25 cellular contexts compared by ENCODE assay signal in genomic region chr9:82511626-82512025, GRCh38.
DNase-seq lines count a peak whose midpoint lies in the region; ATAC-seq and TF ChIP-seq lines count a peak whose summit lies in the region.
"Had no signal": no experiment of that assay in that cellular context is flagged by ENCODE, and none has a peak within 500 bp of the region (broad histone marks: within the 10 kb centered on the region; RNA-seq: fewer than 3 reads in every experiment).

No MANE protein-coding gene starts in this region.

- H3K9me2 ChIP-seq in GM23338 (ENCODE audit: insufficient read depth), result peaks cover 5% of the 10 kb centered on the region; the same call in 1 of the 2 replicates

- no peak for DNase-seq in GM23338 (ENCODE audit: low spot score)
- peak; percentile 74 for DNase-seq in WERI-Rb-1
- peak; percentile 18 for DNase-seq in posterior vena cava (ENCODE audit: low spot score)
- no peak for DNase-seq in SW480 (ENCODE audit: low spot score)
- no peak for DNase-seq in NCI-H1930 (lab: John Stamatoyannopoulos, UW)
- no peak for DNase-seq in nephron progenitor cell
- DNase-seq: 8988T; ACHN; BE2C; C1 segment of cervical spinal cord; CD4-positive, alpha-beta memory T cell; CD4-positive, CD25-positive, alpha-beta regulatory T cell; CD8-positive, alpha-beta memory T cell; COR-L47; DMS 273 treated with DMSO at 0.1 percent for 48 hours; DMS153; DMS53; DMS79; DND-41; EL; GDM1 had no signal

- H3K4me1 ChIP-seq in GM23338 (ENCODE audit: insufficient read depth) (no peaks in the 10 kb centered on the region), endocrine pancreas (ENCODE audit: control insufficient read depth, insufficient read depth, low read length) (no peaks in the 10 kb centered on the region)
- H3K4me1 ChIP-seq: BE2C, BLaER1 had no signal

- H3K79me2 ChIP-seq in GM23338 (replicated peaks; ENCODE audit: insufficient read depth), result no peaks in the 10 kb centered on the region

- H2AFZ ChIP-seq in GM23338, result peak overlapping the region; percentile 5; the same call in 1 of the 2 replicates

- H3K9ac ChIP-seq in endocrine pancreas (ENCODE audit: control insufficient read depth, insufficient read depth, low read length), result peak overlapping the region; percentile 13
- H3K9ac ChIP-seq: BLaER1 had no signal

- no peak overlapping the region for H3K27ac Mint-ChIP-seq in GM23338
- no peak overlapping the region for H3K27ac Mint-ChIP-seq in nephron progenitor cell
- H3K27ac Mint-ChIP-seq: CD14-positive monocyte; CD4-positive, alpha-beta memory T cell; CD4-positive, CD25-positive, alpha-beta regulatory T cell; CD8-positive, alpha-beta memory T cell had no signal

- TF ChIP-seq CTCF in GM23338 (conservative IDR thresholded peaks at IDR 0.05; ENCODE audit: low read depth in 2 of 2), result no peak
- no peak for TF ChIP-seq CTCF in WERI-Rb-1 (IDR thresholded peaks at IDR 0.05; ENCODE audit: low read depth, low read length)
- TF ChIP-seq CTCF in nephron progenitor cell (IDR thresholded peaks at IDR 0.05), result no peak

- H3K4me3 ChIP-seq in GM23338 (no peak overlapping the region), WERI-Rb-1 (ENCODE audit: low read depth, low read length) (no peak overlapping the region), endocrine pancreas (ENCODE audit: control insufficient read depth, insufficient read depth, low read length) (no peak overlapping the region)
- H3K4me3 ChIP-seq: BLaER1, GM12878 had no signal

- H3K27ac ChIP-seq in GM23338 (ENCODE audit: low read depth) (no peak overlapping the region), WERI-Rb-1 (peak overlapping the region; percentile 25; the same call in 1 of the 2 replicates)
- H3K27ac ChIP-seq: BLaER1 had no signal

- intact Hi-C loops in posterior vena cava (cut with DNase I), result no loop called here

- H4K20me1 ChIP-seq in GM23338 (replicated peaks; ENCODE audit: insufficient read depth), result no peaks in the 10 kb centered on the region; the same call in 1 of the 2 replicates
- H4K20me1 ChIP-seq: BLaER1 had no signal

- no peak overlapping the region for H3K4me2 ChIP-seq in GM23338
- H3K4me2 ChIP-seq: BLaER1 had no signal

- H3K4me1 Mint-ChIP-seq in GM23338, result no peaks in the 10 kb centered on the region
- H3K4me1 Mint-ChIP-seq in nephron progenitor cell, result peaks cover 5% of the 10 kb centered on the region
- H3K4me1 Mint-ChIP-seq: CD14-positive monocyte; CD4-positive, alpha-beta memory T cell; CD4-positive, CD25-positive, alpha-beta regulatory T cell; CD8-positive, alpha-beta memory T cell had no signal

- no peak for ATAC-seq in GM23338
- ATAC-seq: GM12878 had no signal

- H3K4me3 Mint-ChIP-seq in GM23338, result no peak overlapping the region
- no peak overlapping the region for H3K4me3 Mint-ChIP-seq in nephron progenitor cell
- H3K4me3 Mint-ChIP-seq: CD14-positive monocyte; CD4-positive, alpha-beta memory T cell; CD4-positive, CD25-positive, alpha-beta regulatory T cell; CD8-positive, alpha-beta memory T cell had no signal

- H3F3A ChIP-seq in GM23338 (replicated peaks; ENCODE audit: low read depth), result no peaks in the 10 kb centered on the region

- no peaks in the 10 kb centered on the region for H3K27me3 ChIP-seq in GM23338 (ENCODE audit: insufficient read depth)
- no peaks in the 10 kb centered on the region for H3K27me3 ChIP-seq in WERI-Rb-1 (ENCODE audit: insufficient read depth, low read depth, severe bottlenecking)
- H3K27me3 ChIP-seq in endocrine pancreas (ENCODE audit: control insufficient read depth, insufficient read depth, low read length), result no peaks in the 10 kb centered on the region
- H3K27me3 ChIP-seq: BE2C, BLaER1 had no signal

- H3K9me3 Mint-ChIP-seq in GM23338, result no peaks in the 10 kb centered on the region; the same call in 2 of the 3 replicates
- H3K9me3 Mint-ChIP-seq in nephron progenitor cell, result peaks cover 29% of the 10 kb centered on the region

- H3K36me3 ChIP-seq in GM23338 (ENCODE audit: insufficient read depth) (no peaks in the 10 kb centered on the region), WERI-Rb-1 (no peaks in the 10 kb centered on the region), endocrine pancreas (ENCODE audit: control insufficient read depth, insufficient read depth, low read length) (no peaks in the 10 kb centered on the region)
- H3K36me3 ChIP-seq: BE2C, BLaER1 had no signal

- H3K9me3 ChIP-seq in WERI-Rb-1 (ENCODE audit: severe bottlenecking) (no peaks in the 10 kb centered on the region), endocrine pancreas (ENCODE audit: control insufficient read depth, low read length) (no peaks in the 10 kb centered on the region)
- H3K9me3 ChIP-seq: BE2C, BLaER1 had no signal

- H3K36me3 Mint-ChIP-seq in GM23338 (ENCODE audit: low read depth), result no peaks in the 10 kb centered on the region
- H3K36me3 Mint-ChIP-seq in nephron progenitor cell (ENCODE audit: low read depth), result peaks cover 24% of the 10 kb centered on the region
- H3K36me3 Mint-ChIP-seq: CD14-positive monocyte; CD4-positive, alpha-beta memory T cell; CD4-positive, CD25-positive, alpha-beta regulatory T cell; CD8-positive, alpha-beta memory T cell had no signal

- no peaks in the 10 kb centered on the region for H3K27me3 Mint-ChIP-seq in GM23338 (ENCODE audit: insufficient read depth, low read depth, poor library complexity)
- peaks cover 5% of the 10 kb centered on the region for H3K27me3 Mint-ChIP-seq in nephron progenitor cell (ENCODE audit: low read depth, poor library complexity)
- H3K27me3 Mint-ChIP-seq: CD4-positive, alpha-beta memory T cell; CD4-positive, CD25-positive, alpha-beta regulatory T cell; CD8-positive, alpha-beta memory T cell had no signal

TF ChIP-seq in GM23338, 12 proteins besides CTCF, POLR2A, EP300 and RAD21 (continues in another document):
- TF ChIP-seq ZNF114 (CRISPR knock-in tag; IDR thresholded peaks at IDR 0.05) (no peak), REST (IDR thresholded peaks at IDR 0.05; ENCODE audit: unreplicated experiment) (no peak), STAT1 (IDR thresholded peaks at IDR 0.05; ENCODE audit: unreplicated experiment) (no peak), JUNB (IDR thresholded peaks at IDR 0.05; ENCODE audit: unreplicated experiment) (no peak), CREB1 (CRISPR knock-in tag; IDR thresholded peaks at IDR 0.05; ENCODE audit: low read depth) (no peak), EZH2 (IDR thresholded peaks at IDR 0.05; ENCODE audit: low read depth, unreplicated experiment) (no peak), ZNF331 (CRISPR knock-in tag; IDR thresholded peaks at IDR 0.05; ENCODE audit: low read depth) (no peak), NANOG (IDR thresholded peaks at IDR 0.05; ENCODE audit: borderline replicate concordance) (no peak), EZH2phosphoT487 (IDR thresholded peaks at IDR 0.05; ENCODE audit: unreplicated experiment) (no peak), POLR2AphosphoS5 (IDR thresholded peaks at IDR 0.05; ENCODE audit: low read depth) (no peak)
- TF ChIP-seq, protein P1, sequence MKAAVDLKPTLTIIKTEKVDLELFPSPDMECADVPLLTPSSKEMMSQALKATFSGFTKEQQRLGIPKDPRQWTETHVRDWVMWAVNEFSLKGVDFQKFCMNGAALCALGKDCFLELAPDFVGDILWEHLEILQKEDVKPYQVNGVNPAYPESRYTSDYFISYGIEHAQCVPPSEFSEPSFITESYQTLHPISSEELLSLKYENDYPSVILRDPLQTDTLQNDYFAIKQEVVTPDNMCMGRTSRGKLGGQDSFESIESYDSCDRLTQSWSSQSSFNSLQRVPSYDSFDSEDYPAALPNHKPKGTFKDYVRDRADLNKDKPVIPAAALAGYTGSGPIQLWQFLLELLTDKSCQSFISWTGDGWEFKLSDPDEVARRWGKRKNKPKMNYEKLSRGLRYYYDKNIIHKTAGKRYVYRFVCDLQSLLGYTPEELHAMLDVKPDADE (IDR thresholded peaks at IDR 0.05), result no peak

Comparison
In these comparisons a context has a peak if more than half of its experiments do, and no peak if none do; other contexts are left out.
1. DNase-seq: peak in WERI-Rb-1 (single experiment) and posterior vena cava (single experiment); none in GM23338 (single experiment), SW480 (single experiment), NCI-H1930 (0 of 2) and nephron progenitor cell (single experiment).